In the genomic region with DNA sequence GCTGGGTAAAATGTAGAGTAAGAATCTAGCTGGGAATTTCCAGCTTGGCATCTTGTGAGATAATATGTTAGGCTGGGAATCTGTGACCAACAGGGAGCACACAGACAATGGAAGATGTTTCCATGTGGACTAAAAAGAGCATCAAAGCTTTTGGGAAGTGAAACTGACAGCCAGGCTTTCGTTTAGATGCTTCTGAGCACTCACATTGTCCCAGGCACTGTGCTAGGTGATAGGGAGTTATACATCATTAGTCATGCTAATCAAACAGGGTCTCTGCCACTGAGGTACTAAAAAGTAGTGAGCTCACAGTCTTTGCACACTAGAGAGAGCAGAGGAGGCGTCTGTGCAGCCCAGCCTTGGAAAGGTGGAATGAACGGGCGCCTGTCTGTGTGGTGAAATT, we compare ENCODE assay signal across 1 cellular context.
TF ChIP-seq lines count a peak whose summit lies in the region.

No MANE protein-coding gene starts in this region.

TF ChIP-seq in GM12878, 131 proteins besides CTCF, POLR2A, EP300 and RAD21:
- TF ChIP-seq, protein P1, sequence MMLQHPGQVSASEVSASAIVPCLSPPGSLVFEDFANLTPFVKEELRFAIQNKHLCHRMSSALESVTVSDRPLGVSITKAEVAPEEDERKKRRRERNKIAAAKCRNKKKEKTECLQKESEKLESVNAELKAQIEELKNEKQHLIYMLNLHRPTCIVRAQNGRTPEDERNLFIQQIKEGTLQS (IDR thresholded peaks at IDR 0.05; ENCODE audit: borderline replicate concordance, extremely low read depth, low read depth, low read length): no peak
- TF ChIP-seq TAF1 (IDR thresholded peaks at IDR 0.05; ENCODE audit: borderline replicate concordance, low read depth, low read length) (no peak), SPI1 (IDR thresholded peaks at IDR 0.05; ENCODE audit: borderline replicate concordance, insufficient read depth, low read depth, low read length) (peak; percentile 35; the same call in 1 of the 2 replicates)
